In genomic region chr6:33723576-33724085, GRCh38 we compare ENCODE assay signal across 26 cellular contexts. TPM values are rescaled to one million over a fixed set of nuclear protein-coding genes. Genes with fewer than 3 reads are reported as not detected.
A peak's percentile ranks its signal among the peaks of the same experiment; 100 is the strongest.
DNase-seq lines count a peak whose midpoint lies in the region; ATAC-seq and TF ChIP-seq lines count a peak whose summit lies in the region.
"Had no signal": no experiment of that assay in that cellular context is flagged by ENCODE, and none has a peak within 500 bp of the region (broad histone marks: within the 10 kb centered on the region; RNA-seq: fewer than 3 reads in every experiment).

No MANE protein-coding gene starts in this region.

- no peak for ATAC-seq in naive thymus-derived CD4-positive, alpha-beta T cell
- peak; percentile 23 for ATAC-seq in upper lobe of right lung
- no peak for ATAC-seq in GM19395 (IDR thresholded peaks at IDR 0.05; ENCODE audit: unreplicated experiment)
- ATAC-seq: A549; activated CD4-positive, alpha-beta T cell treated with anti-CD3 and anti-CD28 coated beads for 36 hours; activated CD8-positive, alpha-beta T cell treated with anti-CD3 and anti-CD28 coated beads, Interleukin-2, amount 10 ng/mL, durations not matched to agents 7 days and 5 days; esophagus mucosa had no signal

- no peaks in the 10 kb centered on the region for H3K36me3 Mint-ChIP-seq in activated naive CD8-positive, alpha-beta T cell
- no peaks in the 10 kb centered on the region for H3K36me3 Mint-ChIP-seq in activated naive CD8-positive, alpha-beta T cell treated with anti-CD3 and anti-CD28 coated beads for 36 hours
- H3K36me3 Mint-ChIP-seq in naive thymus-derived CD4-positive, alpha-beta T cell: no peaks in the 10 kb centered on the region
- H3K36me3 Mint-ChIP-seq: activated naive CD8-positive, alpha-beta T cell treated with anti-CD3 and anti-CD28 coated beads, Interleukin-2, amount 10 ng/mL, durations not matched to agents 7 days and 5 days; CD8-positive, alpha-beta T cell; naive B cell had no signal

- H3K4me3 Mint-ChIP-seq in activated naive CD8-positive, alpha-beta T cell: peak overlapping the region; percentile 7
- H3K4me3 Mint-ChIP-seq in activated naive CD8-positive, alpha-beta T cell treated with anti-CD3 and anti-CD28 coated beads for 36 hours: no peak overlapping the region
- peak overlapping the region in 9 of 10 donors; percentile 59 to 81 (median 75) for H3K4me3 Mint-ChIP-seq in naive thymus-derived CD4-positive, alpha-beta T cell
- H3K4me3 Mint-ChIP-seq: activated CD4-positive, alpha-beta T cell treated with anti-CD3 and anti-CD28 coated beads for 36 hours; activated CD8-positive, alpha-beta T cell treated with anti-CD3 and anti-CD28 coated beads, Interleukin-2, amount 10 ng/mL, durations not matched to agents 7 days and 5 days; activated naive CD8-positive, alpha-beta T cell treated with anti-CD3 and anti-CD28 coated beads, Interleukin-2, amount 10 ng/mL, durations not matched to agents 7 days and 5 days; naive B cell had no signal

- H3K27me3 Mint-ChIP-seq in activated naive CD8-positive, alpha-beta T cell: no peaks in the 10 kb centered on the region
- peaks cover 6% of the 10 kb centered on the region for H3K27me3 Mint-ChIP-seq in activated naive CD8-positive, alpha-beta T cell treated with anti-CD3 and anti-CD28 coated beads for 36 hours
- peaks cover 0 to 45% (median 5%) of the 10 kb centered on the region in 5 donors for H3K27me3 Mint-ChIP-seq in naive thymus-derived CD4-positive, alpha-beta T cell
- H3K27me3 Mint-ChIP-seq: activated CD4-positive, alpha-beta T cell treated with anti-CD3 and anti-CD28 coated beads for 36 hours had no signal

- no peaks in the 10 kb centered on the region for H3K9me3 Mint-ChIP-seq in activated naive CD8-positive, alpha-beta T cell (ENCODE audit: low read depth)
- no peaks in the 10 kb centered on the region for H3K9me3 Mint-ChIP-seq in activated naive CD8-positive, alpha-beta T cell treated with anti-CD3 and anti-CD28 coated beads for 36 hours
- no peaks in the 10 kb centered on the region for H3K9me3 Mint-ChIP-seq in naive thymus-derived CD4-positive, alpha-beta T cell
- H3K9me3 Mint-ChIP-seq: activated naive CD8-positive, alpha-beta T cell treated with anti-CD3 and anti-CD28 coated beads, Interleukin-2, amount 10 ng/mL, durations not matched to agents 7 days and 5 days; CD8-positive, alpha-beta T cell; naive B cell had no signal

- H3K27me3 ChIP-seq in naive thymus-derived CD4-positive, alpha-beta T cell (ENCODE audit: control insufficient read depth in 2 of 2, insufficient read depth in 2 of 2, low read length in 2 of 2): no peaks in the 10 kb centered on the region
- H3K27me3 ChIP-seq in upper lobe of right lung: no peaks in the 10 kb centered on the region

- peak overlapping the region; percentile 58 for H3K27ac Mint-ChIP-seq in activated naive CD8-positive, alpha-beta T cell
- H3K27ac Mint-ChIP-seq in activated naive CD8-positive, alpha-beta T cell treated with anti-CD3 and anti-CD28 coated beads for 36 hours: no peak overlapping the region
- peak overlapping the region in 8 of 9 donors; percentile 56 to 96 (median 81) for H3K27ac Mint-ChIP-seq in naive thymus-derived CD4-positive, alpha-beta T cell
- H3K27ac Mint-ChIP-seq: activated CD4-positive, alpha-beta T cell treated with anti-CD3 and anti-CD28 coated beads for 36 hours; activated CD8-positive, alpha-beta T cell treated with anti-CD3 and anti-CD28 coated beads, Interleukin-2, amount 10 ng/mL, durations not matched to agents 7 days and 5 days; activated naive CD8-positive, alpha-beta T cell treated with anti-CD3 and anti-CD28 coated beads, Interleukin-2, amount 10 ng/mL, durations not matched to agents 7 days and 5 days had no signal

- POLR2A ChIA-PET in naive thymus-derived CD4-positive, alpha-beta T cell (lab: Charles Lee): interaction anchor here (1.1 to 1.7 kb wide), 5 partner anchors 8 to 103 kb away, joined by 3 to 8 read pairs (median 5); partner anchors contain the start of genes ITPR3 and UQCC2

- H3K4me1 ChIP-seq in naive thymus-derived CD4-positive, alpha-beta T cell (ENCODE audit: control insufficient read depth in 2 of 2, insufficient read depth in 2 of 2, low read length in 2 of 2): peaks cover 0 to 18% of the 10 kb centered on the region in 2 donors
- peaks cover 8% of the 10 kb centered on the region for H3K4me1 ChIP-seq in upper lobe of right lung
- H3K4me1 ChIP-seq: A549 had no signal

- no peak for TF ChIP-seq CTCF in upper lobe of right lung (IDR thresholded peaks at IDR 0.05)

- no peak overlapping the region for H3K27ac ChIP-seq in naive thymus-derived CD4-positive, alpha-beta T cell (ENCODE audit: low read depth, low read length)
- H3K27ac ChIP-seq in upper lobe of right lung: no peak overlapping the region
- H3K27ac ChIP-seq: A549, skin epidermis had no signal

- H3K4me1 Mint-ChIP-seq in activated naive CD8-positive, alpha-beta T cell (ENCODE audit: low read depth): peaks cover 21% of the 10 kb centered on the region
- H3K4me1 Mint-ChIP-seq in activated naive CD8-positive, alpha-beta T cell treated with anti-CD3 and anti-CD28 coated beads for 36 hours: peaks cover 16% of the 10 kb centered on the region
- peaks cover 9 to 37% (median 28%) of the 10 kb centered on the region in 7 donors for H3K4me1 Mint-ChIP-seq in naive thymus-derived CD4-positive, alpha-beta T cell

- no peaks in the 10 kb centered on the region for H3K36me3 ChIP-seq in naive thymus-derived CD4-positive, alpha-beta T cell (ENCODE audit: control insufficient read depth in 2 of 3, insufficient read depth in 3 of 3, low read length in 3 of 3)
- H3K36me3 ChIP-seq in upper lobe of right lung: no peaks in the 10 kb centered on the region

- intact Hi-C loops in naive thymus-derived CD4-positive, alpha-beta T cell (cut with micrococcal nuclease): no loop called here
- intact Hi-C loops in upper lobe of right lung (cut with DNase I): no loop called here

- DNase-seq in activated naive CD8-positive, alpha-beta T cell treated with anti-CD3 and anti-CD28 coated beads for 36 hours: no peak
- peak; percentile 96 for DNase-seq in cerebellar cortex (ENCODE audit: low spot score)
- DNase-seq in naive thymus-derived CD4-positive, alpha-beta T cell: no peak
- DNase-seq in upper lobe of right lung: peak; percentile 43
- no peak for DNase-seq in OCI-M1 (lab: John Stamatoyannopoulos, UW)
- DNase-seq in NCI-H1930 (lab: John Stamatoyannopoulos, UW): no peak
- DNase-seq: activated CD4-positive, alpha-beta T cell treated with anti-CD3 and anti-CD28 coated beads for 36 hours; activated CD8-positive, alpha-beta T cell treated with anti-CD3 and anti-CD28 coated beads, Interleukin-2, amount 10 ng/mL, durations not matched to agents 7 days and 5 days; activated naive CD8-positive, alpha-beta T cell treated with anti-CD3 and anti-CD28 coated beads, Interleukin-2, amount 10 ng/mL, durations not matched to agents 7 days and 5 days; CD8-positive, alpha-beta T cell; dermis blood vessel endothelial cell; foreskin fibroblast; midbrain; MV-4-11; naive B cell; NCI-H1436 treated with DMSO at 0.1 percent for 48 hours; NCI-H446 treated with DMSO at 0.1 percent for 48 hours; NCI-H774; T-helper 9 cell had no signal

- CTCF ChIA-PET in naive thymus-derived CD4-positive, alpha-beta T cell (lab: Charles Lee): interaction anchor here (0.6 to 2.3 kb wide), 5 partner anchors 10 to 452 kb away, joined by 3 to 12 read pairs (median 5); partner anchors contain the start of gene UQCC2

- no peaks in the 10 kb centered on the region for H3K9me3 ChIP-seq in naive thymus-derived CD4-positive, alpha-beta T cell (ENCODE audit: control insufficient read depth in 2 of 3, low read length in 3 of 3)
- H3K9me3 ChIP-seq in upper lobe of right lung: no peaks in the 10 kb centered on the region
- H3K9me3 ChIP-seq: A549 had no signal

- no peak overlapping the region for H3K4me3 ChIP-seq in naive thymus-derived CD4-positive, alpha-beta T cell (ENCODE audit: low read length)
- no peak overlapping the region for H3K4me3 ChIP-seq in upper lobe of right lung
- H3K4me3 ChIP-seq: A549, skin epidermis had no signal

RNA-seq across cellular contexts. Expression of gene UQCC2, which starts 12.1 kb away (rescaled TPM):
- 100 to 1,000 TPM; 118 to 126 TPM for total RNA-seq in activated naive CD8-positive, alpha-beta T cell treated with anti-CD3 and anti-CD28 coated beads for 36 hours
- 10 to 100 TPM; 15.7 to 79.8 (median 23.0) TPM for total RNA-seq in naive thymus-derived CD4-positive, alpha-beta T cell
- 10 to 100 TPM; 34.1 to 50.0 TPM for polyA plus RNA-seq in naive thymus-derived CD4-positive, alpha-beta T cell
- total RNA-seq in upper lobe of right lung: 40.6 TPM

RNA-seq across cellular contexts. Expression of gene IP6K3, which starts 23.1 kb away (rescaled TPM):
- not detected for total RNA-seq in activated naive CD8-positive, alpha-beta T cell treated with anti-CD3 and anti-CD28 coated beads for 36 hours
- total RNA-seq in naive thymus-derived CD4-positive, alpha-beta T cell: not detected
- polyA plus RNA-seq in naive thymus-derived CD4-positive, alpha-beta T cell: not detected
- 4.6 TPM for total RNA-seq in upper lobe of right lung
- total RNA-seq: activated CD4-positive, alpha-beta T cell treated with anti-CD3 and anti-CD28 coated beads for 36 hours; activated CD8-positive, alpha-beta T cell treated with anti-CD3 and anti-CD28 coated beads, Interleukin-2, amount 10 ng/mL, durations not matched to agents 7 days and 5 days; activated naive CD8-positive, alpha-beta T cell treated with anti-CD3 and anti-CD28 coated beads, Interleukin-2, amount 10 ng/mL, durations not matched to agents 7 days and 5 days; CD8-positive, alpha-beta T cell; Daoy; temporal lobe had no signal

Comparison
In these comparisons a context has a peak if more than half of its experiments do, and no peak if none do; other contexts are left out.
1. DNase-seq: peak in cerebellar cortex (single experiment) and upper lobe of right lung (single experiment); none in activated naive CD8-positive, alpha-beta T cell treated with anti-CD3 and anti-CD28 coated beads for 36 hours (single experiment), naive thymus-derived CD4-positive, alpha-beta T cell (0 of 9), OCI-M1 (single experiment) and NCI-H1930 (0 of 2).